17 cellular contexts compared by ENCODE assay signal in the genomic region with DNA sequence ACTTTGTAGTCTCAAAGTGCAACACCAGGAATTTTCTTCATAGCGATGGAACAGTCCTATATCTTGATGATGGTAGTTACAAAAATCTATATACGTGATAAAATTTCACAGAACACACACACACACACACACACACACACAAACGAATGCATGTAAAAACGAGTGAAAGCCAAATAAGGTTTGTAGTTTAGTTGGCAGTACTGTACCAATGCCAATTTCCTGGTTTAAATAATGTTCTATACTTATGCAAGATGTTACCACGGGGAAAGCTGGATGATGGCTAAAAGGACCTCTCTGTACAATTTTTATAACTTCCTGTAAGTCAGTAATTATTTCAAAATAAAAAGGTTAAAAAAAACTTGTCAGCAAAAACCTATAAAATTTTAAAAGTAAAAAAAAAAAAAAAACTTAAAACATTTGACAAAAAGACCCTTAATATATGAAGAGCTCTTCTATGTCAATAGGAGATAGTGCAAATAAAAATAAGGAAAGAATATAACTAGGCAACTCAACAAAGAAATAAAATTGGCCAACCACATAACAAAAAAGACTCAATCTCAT.
"Had no signal": no experiment of that assay in that cellular context is flagged by ENCODE, and none has a peak within 500 bp of the region (broad histone marks: within the 10 kb centered on the region; RNA-seq: fewer than 3 reads in every experiment).

No MANE protein-coding gene starts in this region.

- H3K9me3 ChIP-seq: prostate gland had no signal

- DNase-seq: activated gamma-delta T cell treated with Interleukin-2 at 50 U/mL for 16 hours; activated T-cell treated with anti-CD3 and anti-CD28 coated beads, Interleukin-2, amount 50 U/mL, for 1 hour; brain microvascular endothelial cell; caudate nucleus; dermis blood vessel endothelial cell; effector CD8-positive, alpha-beta T cell; foreskin melanocyte; left ventricle myocardium superior; mammary epithelial cell; midbrain; stimulated activated CD4-positive, alpha-beta T cell treated with anti-CD3 and anti-CD28 coated beads, Interleukin-1b, Interleukin-23, amount 100 ng/mL, for 48 hours; stimulated activated naive CD8-positive, alpha-beta T cell treated with anti-CD3 and anti-CD28 coated beads, Interleukin-15, amount 100 ng/mL, for 72 hours; tibial artery had no signal

- H3K27ac ChIP-seq: ascending aorta, brain microvascular endothelial cell, prostate gland, tibial artery had no signal

- H3K4me1 ChIP-seq: ascending aorta, prostate gland, tibial artery had no signal

- H3K4me3 ChIP-seq: ascending aorta, prostate gland, tibial artery had no signal

- H3K27me3 ChIP-seq: ascending aorta, brain microvascular endothelial cell, tibial artery had no signal

- H3K36me3 ChIP-seq: ascending aorta, brain microvascular endothelial cell, prostate gland had no signal

- ATAC-seq: left ventricle myocardium superior; natural killer cell treated with Interleukin-12 subunit alpha and Interleukin-12 subunit beta and Interleukin-15 and Interleukin-18, amount 100 ng/mL, for 72 hours; stimulated activated naive CD8-positive, alpha-beta T cell treated with anti-CD3 and anti-CD28 coated beads, Interleukin-15, amount 100 ng/mL, for 72 hours had no signal

- FAIRE-seq: TTC549 had no signal
